In genomic region chr14:34090451-34090850, GRCh38 we compare ENCODE assay signal across 23 cellular contexts.
"Had no signal": no experiment of that assay in that cellular context is flagged by ENCODE, and none has a peak within 500 bp of the region (broad histone marks: within the 10 kb centered on the region; RNA-seq: fewer than 3 reads in every experiment).

No MANE protein-coding gene starts in this region.

- H3K27me3 ChIP-seq: MG63, SJSA1 had no signal

- H3K9me3 ChIP-seq: MG63, SJSA1 had no signal

- H3K4me3 ChIP-seq: MG63, SJSA1, SK-N-MC had no signal

- H3K27ac ChIP-seq: SJSA1, SK-N-MC had no signal

- H3K4me1 ChIP-seq: SJSA1 had no signal

- ATAC-seq: HepG2 had no signal

- H3K36me3 ChIP-seq: MG63, SJSA1 had no signal

- DNase-seq: IMR-90, Karpas-422, KG1, MG63, NCI-H1092, NCI-H1105 treated with DMSO at 0.1 percent for 48 hours, NCI-H1417 treated with DMSO at 0.1 percent for 48 hours, NCI-H146, NCI-H1694 treated with DMSO at 0.1 percent for 48 hours, NCI-H1930, NCI-H2081, NCI-H2107, NCI-H2227 treated with DMSO at 0.1 percent for 48 hours, NCI-H510A, NCI-H524 treated with DMSO at 0.1 percent for 48 hours, NCI-H69, NCI-H774, Right ventricle myocardium superior, RPMI8226, SIG-M5 had no signal
